In genomic region chr13:44132710-44133109, GRCh38 we compare ENCODE assay signal across 13 cellular contexts.
DNase-seq lines count a peak whose midpoint lies in the region; ATAC-seq, FAIRE-seq and TF ChIP-seq lines count a peak whose summit lies in the region.
"Had no signal": no experiment of that assay in that cellular context is flagged by ENCODE, and none has a peak within 500 bp of the region (broad histone marks: within the 10 kb centered on the region; RNA-seq: fewer than 3 reads in every experiment).

No MANE protein-coding gene starts in this region.

- H2AFZ ChIP-seq in astrocyte (ENCODE audit: low read depth, low read length): peak overlapping the region; percentile 82

- H3K9me3 ChIP-seq in astrocyte (ENCODE audit: insufficient read depth, low read depth, low read length) (no peaks in the 10 kb centered on the region), left ventricle myocardium inferior (replicated peaks) (no peaks in the 10 kb centered on the region), skeletal muscle satellite cell (replicated peaks; ENCODE audit: low read length) (no peaks in the 10 kb centered on the region)
- H3K9me3 ChIP-seq: Peyer's patch had no signal

- FAIRE-seq in astrocyte (lab: Jason Lieb, UNC): no peak

- H3K4me1 ChIP-seq in astrocyte (ENCODE audit: insufficient read depth, low read length) (peaks cover 16% of the 10 kb centered on the region), left ventricle myocardium inferior (peaks cover 32% of the 10 kb centered on the region), skeletal muscle satellite cell (ENCODE audit: control insufficient read depth, insufficient read depth, low read length) (peaks cover 26% of the 10 kb centered on the region)
- H3K4me1 ChIP-seq: Peyer's patch had no signal

- H3K4me2 ChIP-seq in astrocyte (ENCODE audit: low read length): peak overlapping the region; percentile 63
- H3K4me2 ChIP-seq in skeletal muscle satellite cell (ENCODE audit: low read length): peak overlapping the region; percentile 16

- H3K27ac Mint-ChIP-seq in HFFc6: peak overlapping the region; percentile 47
- H3K27ac Mint-ChIP-seq in astrocyte (ENCODE audit: unreplicated experiment): no peak overlapping the region
- H3K27ac Mint-ChIP-seq: activated CD4-positive, alpha-beta memory T cell treated with anti-CD3 and anti-CD28 coated beads, Interleukin-2, amount 10 ng/mL, durations not matched to agents 7 days and 5 days had no signal

- no peak for TF ChIP-seq CTCF in HFFc6 (IDR thresholded peaks at IDR 0.05)
- no peak for TF ChIP-seq CTCF in astrocyte (IDR thresholded peaks at IDR 0.05; ENCODE audit: insufficient read depth, low read depth, low read length)
- no peak for TF ChIP-seq CTCF in left ventricle myocardium inferior (IDR thresholded peaks at IDR 0.05; ENCODE audit: borderline replicate concordance)

- no peak for ATAC-seq in HG02885 (IDR thresholded peaks at IDR 0.05; ENCODE audit: poor library complexity, unreplicated experiment)

- H3K4me3 ChIP-seq in astrocyte (ENCODE audit: insufficient read depth, low read depth, low read length): no peak overlapping the region
- H3K4me3 ChIP-seq in left ventricle myocardium inferior: no peak overlapping the region
- H3K4me3 ChIP-seq in skeletal muscle satellite cell (ENCODE audit: low read length): no peak overlapping the region
- H3K4me3 ChIP-seq: Peyer's patch had no signal

- H3K4me3 Mint-ChIP-seq in HFFc6 (peak overlapping the region; percentile 16; the same call in 1 of the 2 replicates), astrocyte (ENCODE audit: unreplicated experiment) (no peak overlapping the region)
- H3K4me3 Mint-ChIP-seq: activated CD4-positive, alpha-beta memory T cell treated with anti-CD3 and anti-CD28 coated beads, Interleukin-2, amount 10 ng/mL, durations not matched to agents 7 days and 5 days had no signal

- H3K27me3 ChIP-seq in astrocyte (ENCODE audit: insufficient read depth, low read length) (no peaks in the 10 kb centered on the region), left ventricle myocardium inferior (ENCODE audit: low read depth) (no peaks in the 10 kb centered on the region), skeletal muscle satellite cell (ENCODE audit: control insufficient read depth, insufficient read depth, low read length) (no peaks in the 10 kb centered on the region)
- H3K27me3 ChIP-seq: Peyer's patch had no signal

- H3K79me2 ChIP-seq in astrocyte (ENCODE audit: insufficient read depth, low read length): no peaks in the 10 kb centered on the region

- H3K36me3 Mint-ChIP-seq in HFFc6 (ENCODE audit: low read depth): no peaks in the 10 kb centered on the region
- no peaks in the 10 kb centered on the region for H3K36me3 Mint-ChIP-seq in astrocyte (ENCODE audit: low read depth, unreplicated experiment)

- H3K4me1 Mint-ChIP-seq in HFFc6 (ENCODE audit: low read depth): peaks cover 36% of the 10 kb centered on the region
- peaks cover 27% of the 10 kb centered on the region for H3K4me1 Mint-ChIP-seq in astrocyte (ENCODE audit: low read depth, unreplicated experiment)
- H3K4me1 Mint-ChIP-seq: activated CD4-positive, alpha-beta memory T cell treated with anti-CD3 and anti-CD28 coated beads, Interleukin-2, amount 10 ng/mL, durations not matched to agents 7 days and 5 days had no signal

- no peaks in the 10 kb centered on the region for H4K20me1 ChIP-seq in astrocyte (ENCODE audit: insufficient read depth, low read length)

- H3K27me3 Mint-ChIP-seq in HFFc6 (ENCODE audit: insufficient read depth) (peaks cover 4% of the 10 kb centered on the region), astrocyte (ENCODE audit: low read depth, unreplicated experiment) (peaks cover 2% of the 10 kb centered on the region)

- H3K36me3 ChIP-seq in astrocyte (ENCODE audit: insufficient read depth, low read length) (no peaks in the 10 kb centered on the region), left ventricle myocardium inferior (no peaks in the 10 kb centered on the region), skeletal muscle satellite cell (ENCODE audit: insufficient read depth, low read length) (no peaks in the 10 kb centered on the region)
- H3K36me3 ChIP-seq: Peyer's patch had no signal

- H3K9me3 Mint-ChIP-seq in HFFc6: no peaks in the 10 kb centered on the region
- H3K9me3 Mint-ChIP-seq in astrocyte (ENCODE audit: unreplicated experiment): no peaks in the 10 kb centered on the region
- H3K9me3 Mint-ChIP-seq: activated CD4-positive, alpha-beta memory T cell treated with anti-CD3 and anti-CD28 coated beads, Interleukin-2, amount 10 ng/mL, durations not matched to agents 7 days and 5 days had no signal

- intact Hi-C loops in left ventricle myocardium inferior (cut with micrococcal nuclease): no loop called here

- H3K27ac ChIP-seq in astrocyte (ENCODE audit: low read depth, low read length): no peak overlapping the region
- peak overlapping the region; percentile 72 for H3K27ac ChIP-seq in left ventricle myocardium inferior (replicated peaks)

- H3K9ac ChIP-seq in astrocyte (ENCODE audit: low read length) (no peak overlapping the region), skeletal muscle satellite cell (ENCODE audit: low read depth, low read length) (peak overlapping the region; percentile 6)

- peak; percentile 36 for DNase-seq in HFFc6
- DNase-seq in astrocyte (ENCODE audit: low read depth): peak; percentile 71
- DNase-seq in left ventricle myocardium inferior: peak; percentile 70
- no peak for DNase-seq in T-helper 9 cell
- no peak for DNase-seq in NCI-H2107 treated with DMSO at 0.1 percent for 48 hours (lab: John Stamatoyannopoulos, UW; ENCODE audit: unreplicated experiment)
- DNase-seq in NCI-H1436 (lab: John Stamatoyannopoulos, UW): no peak
- DNase-seq: activated CD4-positive, alpha-beta memory T cell treated with anti-CD3 and anti-CD28 coated beads, Interleukin-2, amount 10 ng/mL, durations not matched to agents 7 days and 5 days; DMS153; Kasumi-1; Peyer's patch; stimulated activated CD4-positive, alpha-beta T cell treated with anti-CD3 and anti-CD28 coated beads, Interleukin-15, amount 100 ng/mL, for 24 hours had no signal

Comparison
In these comparisons a context has a peak if more than half of its experiments do, and no peak if none do; other contexts are left out.
1. DNase-seq: peak in HFFc6 (single experiment), astrocyte (single experiment) and left ventricle myocardium inferior (single experiment); none in T-helper 9 cell (single experiment), NCI-H2107 treated with DMSO at 0.1 percent for 48 hours (single experiment) and NCI-H1436 (single experiment).